Comparison of ENCODE assay signal across 15 cellular contexts in the genomic region with DNA sequence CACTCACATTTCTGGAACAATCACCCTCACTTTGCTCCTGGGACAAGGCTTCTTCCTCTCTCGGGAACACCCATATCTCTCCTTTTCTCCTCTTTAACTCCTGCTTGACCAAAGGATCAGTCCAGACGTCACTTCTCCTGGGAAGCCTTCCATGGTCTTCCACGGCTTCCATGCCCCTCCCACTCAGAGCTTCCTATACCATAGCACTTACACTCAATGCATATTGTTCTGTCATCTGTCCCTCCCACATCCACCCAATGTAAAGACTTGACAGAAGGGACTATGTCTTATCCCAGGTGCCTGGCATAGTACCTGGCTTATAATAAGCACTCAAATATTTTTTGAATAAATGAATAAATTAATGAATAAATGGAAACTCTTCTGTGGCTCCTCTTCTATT. TPM values are rescaled to one million over a fixed set of nuclear protein-coding genes. Genes with fewer than 3 reads are reported as not detected.
A peak's percentile ranks its signal among the peaks of the same experiment; 100 is the strongest.
DNase-seq lines count a peak whose midpoint lies in the region; ATAC-seq and TF ChIP-seq lines count a peak whose summit lies in the region.
"Had no signal": no experiment of that assay in that cellular context is flagged by ENCODE, and none has a peak within 500 bp of the region (broad histone marks: within the 10 kb centered on the region; RNA-seq: fewer than 3 reads in every experiment).

No MANE protein-coding gene starts in this region.

- peak; percentile 10 for ATAC-seq in HG03342 (IDR thresholded peaks at IDR 0.05; ENCODE audit: unreplicated experiment)
- ATAC-seq: left cardiac atrium, WTC11 had no signal

- H3K36me3 Mint-ChIP-seq in activated naive CD4-positive, alpha-beta T cell treated with anti-CD3 and anti-CD28 coated beads for 36 hours (ENCODE audit: low read depth), result no peaks in the 10 kb centered on the region
- H3K36me3 Mint-ChIP-seq in activated naive CD8-positive, alpha-beta T cell, result no peaks in the 10 kb centered on the region
- H3K36me3 Mint-ChIP-seq: WTC11 had no signal

- no peak for TF ChIP-seq CTCF in stomach (IDR thresholded peaks at IDR 0.05)

- H3K27ac Mint-ChIP-seq in activated naive CD4-positive, alpha-beta T cell treated with anti-CD3 and anti-CD28 coated beads for 36 hours, result peak overlapping the region; percentile 97
- peak overlapping the region; percentile 95 for H3K27ac Mint-ChIP-seq in activated naive CD8-positive, alpha-beta T cell
- H3K27ac Mint-ChIP-seq: WTC11 had no signal

- H3K4me3 ChIP-seq in stomach, result peak overlapping the region in 1 of 4 donors; percentile 27
- H3K4me3 ChIP-seq: ovary had no signal

- WGBS in stomach, 5 donors, result 21 to 51% (median 33%) methylated on average over 3 of the region's 3 CpGs

- DNase-seq in activated naive CD4-positive, alpha-beta T cell treated with anti-CD3 and anti-CD28 coated beads for 36 hours, result no peak
- DNase-seq in activated naive CD4-positive, alpha-beta T cell treated with anti-CD3 and anti-CD28 coated beads, Interleukin-2, amount 50 U/mL, for 16 hours, result no peak
- DNase-seq in stomach, result peak; percentile 22
- no peak for DNase-seq in effector CD8-positive, alpha-beta T cell (lab: John Stamatoyannopoulos, UW)
- DNase-seq in NCI-H2171 treated with DMSO at 0.1 percent for 48 hours (lab: John Stamatoyannopoulos, UW), result no peak
- no peak for DNase-seq in COLO829 (ENCODE audit: low spot score)
- DNase-seq: adrenal gland, left cardiac atrium, ovary, Right ventricle myocardium superior had no signal

- peak overlapping the region in 4 of 5 donors; percentile 50 to 81 (median 72) for H3K27ac ChIP-seq in stomach
- H3K27ac ChIP-seq: ovary had no signal

- intact Hi-C loops in activated naive CD4-positive, alpha-beta T cell treated with anti-CD3 and anti-CD28 coated beads for 36 hours (cut with micrococcal nuclease), result loop anchor here (1.0 to 5.0 kb wide), 4 partner anchors 9 to 205 kb away; no protein-coding TSS in a partner anchor
- intact Hi-C loops in stomach (cut with DNase I; ENCODE audit: low total_unique reads), result no loop called here

- CTCF ChIA-PET in activated naive CD4-positive, alpha-beta T cell treated with anti-CD3 and anti-CD28 coated beads for 36 hours (lab: Charles Lee), result interaction anchor here (3.6 to 7.5 kb wide), 4 partner anchors 11 to 79 kb away, joined by 36 to 204 read pairs (median 118); no protein-coding TSS in a partner anchor

- H3K27me3 ChIP-seq in stomach, result no peaks in the 10 kb centered on the region
- H3K27me3 ChIP-seq: adrenal gland, ovary had no signal

- peak overlapping the region; percentile 76 for H3K4me3 Mint-ChIP-seq in activated naive CD4-positive, alpha-beta T cell treated with anti-CD3 and anti-CD28 coated beads for 36 hours
- peak overlapping the region; percentile 90 for H3K4me3 Mint-ChIP-seq in activated naive CD8-positive, alpha-beta T cell
- H3K4me3 Mint-ChIP-seq: WTC11 had no signal

- H3K4me1 Mint-ChIP-seq in activated naive CD4-positive, alpha-beta T cell treated with anti-CD3 and anti-CD28 coated beads for 36 hours (ENCODE audit: low read depth), result peaks cover 40% of the 10 kb centered on the region
- peaks cover 38% of the 10 kb centered on the region for H3K4me1 Mint-ChIP-seq in activated naive CD8-positive, alpha-beta T cell (ENCODE audit: low read depth)

- no peaks in the 10 kb centered on the region for H3K36me3 ChIP-seq in stomach
- H3K36me3 ChIP-seq: adrenal gland, ovary had no signal

- H3K9me3 Mint-ChIP-seq in activated naive CD4-positive, alpha-beta T cell treated with anti-CD3 and anti-CD28 coated beads for 36 hours, result no peaks in the 10 kb centered on the region
- no peaks in the 10 kb centered on the region for H3K9me3 Mint-ChIP-seq in activated naive CD8-positive, alpha-beta T cell (ENCODE audit: low read depth)

- no peaks in the 10 kb centered on the region for H3K27me3 Mint-ChIP-seq in activated naive CD4-positive, alpha-beta T cell treated with anti-CD3 and anti-CD28 coated beads for 36 hours (ENCODE audit: low read depth)
- H3K27me3 Mint-ChIP-seq in activated naive CD8-positive, alpha-beta T cell, result no peaks in the 10 kb centered on the region

- H3K9me3 ChIP-seq in stomach, result no peaks in the 10 kb centered on the region
- H3K9me3 ChIP-seq: adrenal gland, ovary had no signal

- no peak for TF ChIP-seq POLR2A in stomach (IDR thresholded peaks at IDR 0.05)

- no peak for TF ChIP-seq EP300 in stomach (IDR thresholded peaks at IDR 0.05)

- peaks cover 18 to 44% (median 31%) of the 10 kb centered on the region in 4 donors for H3K4me1 ChIP-seq in stomach

RNA-seq across cellular contexts. Expression of a gene that starts 28.2 kb away (rescaled TPM):
- total RNA-seq in activated naive CD4-positive, alpha-beta T cell treated with anti-CD3 and anti-CD28 coated beads for 36 hours, result under 1 TPM; 0.02 TPM
- total RNA-seq in stomach, result 10 to 100 TPM in 4 of 5 donors, 1 to 10 TPM in 1; 9.4 to 31.2 (median 14.0) TPM
- 1 to 10 TPM; 3.2 to 9.2 (median 6.9) TPM for polyA plus RNA-seq in stomach
- total RNA-seq: G401, NCI-H460 had no signal

Comparison
In these comparisons a context has a peak if more than half of its experiments do, and no peak if none do; other contexts are left out.
1. RNA of a gene that starts 28.2 kb away (total RNA-seq): 9.4 to 31.2 TPM in stomach; 0.02 TPM in activated naive CD4-positive, alpha-beta T cell treated with anti-CD3 and anti-CD28 coated beads for 36 hours; every median in the first group is over 10 times any median in the second.